In the genomic region with DNA sequence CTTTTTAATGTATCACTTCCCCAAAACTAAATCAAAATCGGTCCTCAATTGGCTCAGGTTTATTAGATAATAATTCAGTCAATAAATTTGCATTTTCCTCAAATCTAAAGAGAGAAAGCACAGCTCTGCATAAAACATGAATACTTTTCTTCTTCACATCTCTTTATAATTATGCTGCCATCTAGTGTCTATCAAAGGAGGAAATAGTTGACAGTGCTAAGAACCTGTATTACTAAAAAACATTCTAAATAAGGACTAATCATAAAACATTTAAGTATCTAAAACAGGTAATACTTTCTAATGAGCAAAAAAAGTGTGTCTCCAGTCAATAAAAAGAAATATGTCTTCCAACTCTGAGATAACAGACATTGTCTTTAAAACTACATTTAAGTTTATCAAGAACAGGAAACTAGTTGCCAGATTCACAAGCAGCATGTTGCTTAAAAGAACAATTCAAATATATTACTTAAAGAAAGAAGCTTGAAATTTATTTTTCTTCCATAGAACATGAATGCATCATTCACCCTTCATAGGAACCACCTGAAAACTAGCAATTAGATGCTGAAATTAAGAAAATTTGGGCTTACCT, we compare ENCODE assay signal across 8 cellular contexts. TPM values are rescaled to one million over a fixed set of nuclear protein-coding genes. Genes with fewer than 3 reads are reported as not detected.
A peak's percentile ranks its signal among the peaks of the same experiment; 100 is the strongest.
DNase-seq lines count a peak whose midpoint lies in the region; ATAC-seq and TF ChIP-seq lines count a peak whose summit lies in the region.

No MANE protein-coding gene starts in this region.

- POLR2A ChIA-PET in GM10248 (lab: Yijun Ruan, JAX): no interaction called here
- POLR2A ChIA-PET in CD8-positive, alpha-beta memory T cell (lab: Charles Lee): no interaction called here

- TF ChIP-seq POLR2A in body of pancreas (IDR thresholded peaks at IDR 0.05) (no peak), right lobe of liver (IDR thresholded peaks at IDR 0.05) (no peak)

- H3K4me3 ChIP-seq in body of pancreas (no peak overlapping the region), right lobe of liver (no peak overlapping the region)
- no peak overlapping the region for H3K4me3 ChIP-seq in CD8-positive, alpha-beta memory T cell (ENCODE audit: low read length)

- ATAC-seq in body of pancreas (peak; percentile 71), right lobe of liver (peak; percentile 69 to 74 (median 72)), HG02973 (IDR thresholded peaks at IDR 0.05; ENCODE audit: unreplicated experiment) (no peak), HG03175 (IDR thresholded peaks at IDR 0.05; ENCODE audit: unreplicated experiment) (no peak)

- CTCF ChIA-PET in GM10248 (lab: Yijun Ruan, JAX): interaction anchor here (0.6 to 4.2 kb wide), 18 partner anchors 8 to 153 kb away, joined by 3 to 19 read pairs (median 6); partner anchors contain the start of gene DST
- CTCF ChIA-PET in CD8-positive, alpha-beta memory T cell (lab: Charles Lee): no interaction called here

- no peak overlapping the region for H3K4me3 Mint-ChIP-seq in CD8-positive, alpha-beta memory T cell

- no peak overlapping the region for H3K27ac Mint-ChIP-seq in CD8-positive, alpha-beta memory T cell

- no peaks in the 10 kb centered on the region for H3K4me1 Mint-ChIP-seq in CD8-positive, alpha-beta memory T cell

- peak; percentile 41 for TF ChIP-seq CTCF in GM10248 (IDR thresholded peaks at IDR 0.05; ENCODE audit: control extremely low read depth, extremely low read depth, low read depth, missing control alignments)
- TF ChIP-seq CTCF in body of pancreas (IDR thresholded peaks at IDR 0.05): peak in 6 of 7 experiments; percentile 38 to 65 (median 52)
- TF ChIP-seq CTCF in right lobe of liver (IDR thresholded peaks at IDR 0.05): peak; percentile 50 to 60 (median 57)

- DNase-seq in GM10248 (ENCODE audit: extremely low spot score): peak; percentile 36
- DNase-seq in NCI-H1092 (lab: John Stamatoyannopoulos, UW): peak; percentile 1
- no peak for DNase-seq in body of pancreas
- no peak for DNase-seq in right lobe of liver
- no peak for DNase-seq in COLO668 (lab: John Stamatoyannopoulos, UW; ENCODE audit: unreplicated experiment)
- no peak for DNase-seq in CD8-positive, alpha-beta memory T cell

- H3K36me3 ChIP-seq in body of pancreas (replicated peaks in 1 of 2; ENCODE audit: insufficient read depth in 1 of 2, low read depth in 2 of 2) (no peaks in the 10 kb centered on the region), right lobe of liver (no peaks in the 10 kb centered on the region)
- no peaks in the 10 kb centered on the region for H3K36me3 ChIP-seq in CD8-positive, alpha-beta memory T cell (ENCODE audit: insufficient read depth, low read length)

- no peaks in the 10 kb centered on the region for H3K9me3 ChIP-seq in body of pancreas
- no peaks in the 10 kb centered on the region for H3K9me3 ChIP-seq in right lobe of liver
- no peaks in the 10 kb centered on the region for H3K9me3 ChIP-seq in CD8-positive, alpha-beta memory T cell (ENCODE audit: low read length)

- H3K36me3 Mint-ChIP-seq in CD8-positive, alpha-beta memory T cell: no peaks in the 10 kb centered on the region

- H3K27ac ChIP-seq in body of pancreas (no peak overlapping the region), right lobe of liver (no peak overlapping the region)
- H3K27ac ChIP-seq in CD8-positive, alpha-beta memory T cell (ENCODE audit: low read depth, low read length): no peak overlapping the region

- peaks cover 0 to 2% (median 0%) of the 10 kb centered on the region in 5 donors for H3K9me3 Mint-ChIP-seq in CD8-positive, alpha-beta memory T cell

- peaks cover 3% of the 10 kb centered on the region in 2 donors for H3K27me3 Mint-ChIP-seq in CD8-positive, alpha-beta memory T cell

- H3K27me3 ChIP-seq in body of pancreas: no peaks in the 10 kb centered on the region
- H3K27me3 ChIP-seq in right lobe of liver: no peaks in the 10 kb centered on the region
- no peaks in the 10 kb centered on the region for H3K27me3 ChIP-seq in CD8-positive, alpha-beta memory T cell (ENCODE audit: insufficient read depth, low read length, poor library complexity, severe bottlenecking)

- WGBS in body of pancreas, 2 donors: 2 to 6% methylated on average over 1 of the region's 1 CpG
- WGBS in right lobe of liver (ENCODE audit: insufficient coverage, low coverage, low lambda C conversion rate, missing lambda C conversion rate): 0% methylated on average over 1 of the region's 1 CpG

- no peaks in the 10 kb centered on the region for H3K4me1 ChIP-seq in body of pancreas
- H3K4me1 ChIP-seq in right lobe of liver: peaks cover 0 to 10% (median 2%) of the 10 kb centered on the region in 4 donors
- H3K4me1 ChIP-seq in CD8-positive, alpha-beta memory T cell (ENCODE audit: insufficient read depth, low read length): no peaks in the 10 kb centered on the region

- intact Hi-C loops in body of pancreas (cut with DNase I): loop anchor here (10.0 kb wide), 1 partner anchor 54 kb away; the partner anchor contains the start of gene DST
- intact Hi-C loops in right lobe of liver (cut with DNase I): loop anchor here (10.0 kb wide), 2 partner anchors 54 to 64 kb away; partner anchors contain the start of gene DST (in 1 of the 2)

RNA-seq across cellular contexts. Expression of gene DST, which starts 56.5 kb away (rescaled TPM):
- 100 to 1,000 TPM; 105 to 117 TPM for total RNA-seq in body of pancreas
- 100 to 1,000 TPM in 5 of 6 experiments, 10 to 100 TPM in 1; 92.1 to 207 (median 156) TPM for total RNA-seq in right lobe of liver
- 1 to 10 TPM; 1.7 to 1.9 TPM for total RNA-seq in CD8-positive, alpha-beta memory T cell
- 0.95 TPM for polyA plus RNA-seq in CD8-positive, alpha-beta memory T cell

Comparison
In these comparisons a context has a peak if more than half of its experiments do, and no peak if none do; other contexts are left out.
1. DNase-seq: peak in GM10248 (single experiment) and NCI-H1092 (single experiment); none in body of pancreas (0 of 4), right lobe of liver (0 of 3), COLO668 (single experiment) and CD8-positive, alpha-beta memory T cell (0 of 5).
2. ATAC-seq: peak in body of pancreas (single experiment) and right lobe of liver (4 of 4); none in HG02973 (single experiment) and HG03175 (single experiment).
3. RNA of gene DST, which starts 56.5 kb away (total RNA-seq): 92.1 to 207 TPM in right lobe of liver and 105 to 117 TPM in body of pancreas; 1.7 to 1.9 TPM in CD8-positive, alpha-beta memory T cell; every median in the first group is over 10 times any median in the second.
4. Peak in every context shown above with its lines, with median percentiles within 50 percentile points of each other: CTCF ChIP-seq.